Comparison of ENCODE assay signal across 8 cellular contexts in genomic region chr22:23773247-23774113, GRCh38. TPM values are rescaled to one million over a fixed set of nuclear protein-coding genes. Genes with fewer than 3 reads are reported as not detected.
DNase-seq lines count a peak whose midpoint lies in the region; ATAC-seq and TF ChIP-seq lines count a peak whose summit lies in the region.

No MANE protein-coding gene starts in this region.

- no peak overlapping the region for H3K4ac ChIP-seq in trophoblast cell (ENCODE audit: low read depth, low read length)

- H3K27ac ChIP-seq in OCI-LY3 (ENCODE audit: low read length) (no peak overlapping the region), trophoblast cell (ENCODE audit: low read depth, low read length) (no peak overlapping the region)

- H3K79me2 ChIP-seq in OCI-LY3 (ENCODE audit: low read length) = no peaks in the 10 kb centered on the region
- H3K79me2 ChIP-seq in trophoblast cell (ENCODE audit: control insufficient read depth, insufficient read depth, low read length, poor library complexity) = peaks cover 2% of the 10 kb centered on the region

- no peaks in the 10 kb centered on the region for H4K20me1 ChIP-seq in OCI-LY3 (ENCODE audit: insufficient read depth, low read length)

- H3K79me1 ChIP-seq in trophoblast cell (ENCODE audit: low read length) = peaks cover 12% of the 10 kb centered on the region

- peak overlapping the region; percentile 5 for H4K12ac ChIP-seq in trophoblast cell (ENCODE audit: low read depth, low read length)

- H3K9ac ChIP-seq in ES-I3 (ENCODE audit: low read depth, low read length) (peak overlapping the region; percentile 67), OCI-LY3 (ENCODE audit: low read length) (peak overlapping the region; percentile 60), trophoblast cell (ENCODE audit: low read length) (peak overlapping the region; percentile 34)

- no peak overlapping the region for H4K8ac ChIP-seq in trophoblast cell (ENCODE audit: low read depth, low read length)

- H2BK5ac ChIP-seq in trophoblast cell (ENCODE audit: low read depth, low read length, poor library complexity) = no peak overlapping the region

- H3K36me3 ChIP-seq in ES-I3 (ENCODE audit: insufficient read depth, low read length) (no peaks in the 10 kb centered on the region), OCI-LY3 (replicated peaks; ENCODE audit: low read depth, low read length) (no peaks in the 10 kb centered on the region), trophoblast cell (ENCODE audit: control insufficient read depth in 1 of 2, insufficient read depth in 2 of 2, low read length in 2 of 2) (no peaks in the 10 kb centered on the region)

- H3K23ac ChIP-seq in trophoblast cell (ENCODE audit: low read length) = no peak overlapping the region

- H3K9me3 ChIP-seq in ES-I3 (ENCODE audit: control insufficient read depth, insufficient read depth, low read length) = no peaks in the 10 kb centered on the region
- no peaks in the 10 kb centered on the region for H3K9me3 ChIP-seq in OCI-LY3 (ENCODE audit: insufficient read depth, low read length)
- no peaks in the 10 kb centered on the region for H3K9me3 ChIP-seq in trophoblast cell (ENCODE audit: insufficient read depth, low read depth, low read length)

- H3K27me3 ChIP-seq in OCI-LY3 (ENCODE audit: low read depth, low read length) (peaks cover 6% of the 10 kb centered on the region), trophoblast cell (ENCODE audit: insufficient read depth, low read length) (peaks cover 4% of the 10 kb centered on the region)

- no peak for ATAC-seq in GM18517 (IDR thresholded peaks at IDR 0.05; ENCODE audit: unreplicated experiment)
- no peak for ATAC-seq in left lobe of liver

- TF ChIP-seq CTCF in OCI-LY3 (IDR thresholded peaks at IDR 0.05; ENCODE audit: low read depth, low read length) (no peak), fibroblast of mammary gland (conservative IDR thresholded peaks at IDR 0.05; ENCODE audit: control insufficient read depth, insufficient read depth, low read depth, low read length) (no peak)

- H2BK120ac ChIP-seq in trophoblast cell (ENCODE audit: insufficient read depth, low read length, poor library complexity) = no peak overlapping the region

- H3K4me1 ChIP-seq in ES-I3 (ENCODE audit: insufficient read depth, low read length) (peaks cover 9% of the 10 kb centered on the region), OCI-LY3 (ENCODE audit: low read length) (peaks cover 31% of the 10 kb centered on the region), trophoblast cell (ENCODE audit: control insufficient read depth in 1 of 2, insufficient read depth in 2 of 2, low read length in 2 of 2) (peaks cover 27% of the 10 kb centered on the region in 2 experiments)

- no peak overlapping the region for H2AK5ac ChIP-seq in trophoblast cell (ENCODE audit: low read length)

- DNase-seq in fibroblast of mammary gland (ENCODE audit: low read depth) (no peak), trophoblast cell (peak; percentile 14 to 48), midbrain (lab: John Stamatoyannopoulos, UW) (no peak), epidermal melanocyte (ENCODE audit: insufficient read length, low spot score) (no peak), left lobe of liver (ENCODE audit: low spot score) (no peak)

- H3K18ac ChIP-seq in trophoblast cell (ENCODE audit: low read length) = peak overlapping the region; percentile 48

- H2AFZ ChIP-seq in OCI-LY3 (ENCODE audit: low read depth, low read length) (peak overlapping the region; percentile 47; the same call in 1 of the 2 replicates), trophoblast cell (ENCODE audit: insufficient read depth, low read length, poor library complexity) (peak overlapping the region; percentile 9)

- peak overlapping the region; percentile 31 for H4K91ac ChIP-seq in trophoblast cell (ENCODE audit: low read depth, low read length)

- H2BK12ac ChIP-seq in trophoblast cell (ENCODE audit: low read length) = no peak overlapping the region

- H3K14ac ChIP-seq in trophoblast cell (ENCODE audit: low read length) = peak overlapping the region; percentile 33

- H3K4me2 ChIP-seq in OCI-LY3 (ENCODE audit: low read length) (peak overlapping the region; percentile 92), trophoblast cell (ENCODE audit: low read length) (peak overlapping the region; percentile 79)

- WGBS in trophoblast cell (ENCODE audit: extremely low coverage, insufficient coverage, insufficient read length) = no CpG with 5 or more reads among the region's 18 CpGs

- H3K4me3 ChIP-seq in OCI-LY3 (ENCODE audit: low read length) = peak overlapping the region; percentile 77
- H3K4me3 ChIP-seq in fibroblast of mammary gland (ENCODE audit: control insufficient read depth, low read depth, low read length) = peak overlapping the region; percentile 29
- peak overlapping the region; percentile 66 for H3K4me3 ChIP-seq in trophoblast cell (ENCODE audit: low read depth, low read length)

RNA-seq across cellular contexts. Expression of gene MMP11, which starts 0.8 kb away (rescaled TPM):
- polyA plus RNA-seq in trophoblast cell (2013) = 3.2 and 3.6 TPM in 2 replicates
- total RNA-seq in left lobe of liver = 0.38 TPM

RNA-seq across cellular contexts. Expression of gene CHCHD10, which starts 5.7 kb away (rescaled TPM):
- polyA plus RNA-seq in trophoblast cell (2013) = 50.2 and 52.6 TPM in 2 replicates
- total RNA-seq in left lobe of liver = 320 TPM

RNA-seq across cellular contexts. Expression of gene C22orf15, which starts 10.7 kb away (rescaled TPM):
- 0.01 and 0.06 TPM in 2 replicates for polyA plus RNA-seq in trophoblast cell (2013)
- total RNA-seq in left lobe of liver = not detected

RNA-seq across cellular contexts. Expression of gene SMARCB1, which starts 13.3 kb away (rescaled TPM):
- 69.1 and 71.9 TPM in 2 replicates for polyA plus RNA-seq in trophoblast cell (2013)
- 25.7 TPM for total RNA-seq in left lobe of liver

RNA-seq across cellular contexts. Expression of gene VPREB3, which starts 19.3 kb away (rescaled TPM):
- polyA plus RNA-seq in trophoblast cell (2013) = 0.19 and 0.37 TPM in 2 replicates
- total RNA-seq in left lobe of liver = 0.40 TPM

Comparison
In these comparisons a context has a peak if more than half of its experiments do, and no peak if none do; other contexts are left out.
1. DNase-seq: peak in trophoblast cell (2 of 2); none in fibroblast of mammary gland (single experiment), midbrain (single experiment), epidermal melanocyte (single experiment) and left lobe of liver (single experiment).
2. Peak in every context shown above with its lines, with median percentiles within 50 percentile points of each other: H3K9ac ChIP-seq and H3K4me3 ChIP-seq.